In genomic region chr16:88719933-88720296, GRCh38 we compare ENCODE assay signal across 18 cellular contexts. TPM values are rescaled to one million over a fixed set of nuclear protein-coding genes. Genes with fewer than 3 reads are reported as not detected.
"Had no signal": no experiment of that assay in that cellular context is flagged by ENCODE, and none has a peak within 500 bp of the region (broad histone marks: within the 10 kb centered on the region; RNA-seq: fewer than 3 reads in every experiment).

No MANE protein-coding gene starts in this region.

- H3K4me3 Mint-ChIP-seq: activated CD8-positive, alpha-beta T cell treated with anti-CD3 and anti-CD28 coated beads, Interleukin-2, amount 10 ng/mL, durations not matched to agents 7 days and 5 days; activated naive CD8-positive, alpha-beta T cell treated with anti-CD3 and anti-CD28 coated beads, Interleukin-2, amount 50 U/mL, for 24 hours; immature natural killer cell; nephron; T-helper 1 cell treated with Interleukin-12 subunit alpha and Interleukin-12 subunit beta and Interleukin-4 antibody, amounts not matched to agents 30 μg/mL and 1 μg/mL, for 36 hours had no signal

- H3K4me1 ChIP-seq: heart left ventricle, psoas muscle, testis, upper lobe of right lung had no signal

- ATAC-seq: activated CD8-positive, alpha-beta T cell treated with anti-CD3 and anti-CD28 coated beads, Interleukin-2, amount 10 ng/mL, durations not matched to agents 7 days and 5 days; activated naive CD8-positive, alpha-beta T cell treated with anti-CD3 and anti-CD28 coated beads, Interleukin-2, amount 50 U/mL, for 24 hours; upper lobe of right lung had no signal

- H3K9ac ChIP-seq: SK-N-SH had no signal

- H3K4me1 Mint-ChIP-seq: activated naive CD8-positive, alpha-beta T cell treated with anti-CD3 and anti-CD28 coated beads, Interleukin-2, amount 50 U/mL, for 24 hours; nephron had no signal

- DNase-seq: activated CD4-positive, alpha-beta T cell treated with anti-CD3 and anti-CD28 coated beads for 4 hours; activated CD8-positive, alpha-beta memory T cell treated with anti-CD3 and anti-CD28 coated beads, Interleukin-2, amount 50 U/mL, for 4 hours; activated CD8-positive, alpha-beta T cell treated with anti-CD3 and anti-CD28 coated beads, Interleukin-2, amount 10 ng/mL, durations not matched to agents 7 days and 5 days; activated gamma-delta T cell treated with Interleukin-2 at 50 U/mL for 16 hours; activated naive CD8-positive, alpha-beta T cell treated with anti-CD3 and anti-CD28 coated beads, Interleukin-2, amount 50 U/mL, for 24 hours; foreskin fibroblast; immature natural killer cell; psoas muscle; SK-N-SH; stimulated activated CD4-positive, alpha-beta T cell treated with anti-CD3 and anti-CD28 coated beads, Interleukin-12 subunit alpha, Interleukin-12 subunit beta, amount 100 ng/mL, for 4 hours; stimulated activated CD4-positive, alpha-beta T cell treated with anti-CD3 and anti-CD28 coated beads, Interleukin-2, amount 100 ng/mL, for 24 hours; stimulated activated naive CD4-positive, alpha-beta T cell; upper lobe of right lung had no signal

- H3K9me3 ChIP-seq: heart left ventricle, psoas muscle, SK-N-SH, testis, upper lobe of right lung had no signal

- H3K9me3 Mint-ChIP-seq: activated naive CD8-positive, alpha-beta T cell treated with anti-CD3 and anti-CD28 coated beads, Interleukin-2, amount 50 U/mL, for 24 hours; immature natural killer cell; nephron; T-helper 1 cell treated with Interleukin-12 subunit alpha and Interleukin-12 subunit beta and Interleukin-4 antibody, amounts not matched to agents 30 μg/mL and 1 μg/mL, for 36 hours had no signal

- H3K27ac Mint-ChIP-seq: activated naive CD8-positive, alpha-beta T cell treated with anti-CD3 and anti-CD28 coated beads, Interleukin-2, amount 50 U/mL, for 24 hours; nephron; T-helper 1 cell treated with Interleukin-12 subunit alpha and Interleukin-12 subunit beta and Interleukin-4 antibody, amounts not matched to agents 30 μg/mL and 1 μg/mL, for 36 hours had no signal

- H3K4me2 ChIP-seq: SK-N-SH had no signal

- H3K27me3 Mint-ChIP-seq: activated naive CD8-positive, alpha-beta T cell treated with anti-CD3 and anti-CD28 coated beads, Interleukin-2, amount 50 U/mL, for 24 hours had no signal

- H3K27me3 ChIP-seq: heart left ventricle, testis, upper lobe of right lung had no signal

- H3K27ac ChIP-seq: psoas muscle, testis, upper lobe of right lung had no signal

- H3K4me3 ChIP-seq: heart left ventricle, psoas muscle, testis, upper lobe of right lung had no signal

RNA-seq across cellular contexts. Expression of gene SNAI3, which starts 33.6 kb away (rescaled TPM):
- total RNA-seq: bronchial epithelial cell had no signal
